ENCODE assay signal across 8 cellular contexts in genomic region chr5:97142521-97143254, GRCh38. TPM values are rescaled to one million over a fixed set of nuclear protein-coding genes. Genes with fewer than 3 reads are reported as not detected.
A peak's percentile ranks its signal among the peaks of the same experiment; 100 is the strongest.
DNase-seq lines count a peak whose midpoint lies in the region; ATAC-seq and TF ChIP-seq lines count a peak whose summit lies in the region.

Gene LIX1 (minus strand): TSS chr5:97142611. CDS start chr5:97142576, 35 bp downstream.

- peak within 1 kb of the TSS; percentile 31 for H2AFZ ChIP-seq in hepatocyte

- no peak for TF ChIP-seq EP300 in sigmoid colon (IDR thresholded peaks at IDR 0.05)

- H4K20me1 ChIP-seq in hepatocyte (ENCODE audit: insufficient read depth, poor library complexity, severe bottlenecking): no peaks in the 10 kb centered on the region

- H3K27ac ChIP-seq in adrenal gland: no peak within 1 kb of the TSS
- peak within 1 kb of the TSS; percentile 50 for H3K27ac ChIP-seq in hepatocyte
- H3K27ac ChIP-seq in sigmoid colon: no peak within 1 kb of the TSS

- 47 to 53% (median 48%) methylated on average over 6 of the region's 6 CpGs for WGBS in adrenal gland, 4 donors
- WGBS in hepatocyte (ENCODE audit: low lambda C conversion rate, missing lambda C conversion rate): 37% methylated on average over 6 of the region's 6 CpGs
- WGBS in sigmoid colon, 2 donors: 32 to 50% methylated on average over 6 of the region's 6 CpGs

- no peaks in the 10 kb centered on the region for H3K9me2 ChIP-seq in hepatocyte (replicated peaks; ENCODE audit: insufficient read depth)

- intact Hi-C loops in adrenal gland (cut with DNase I): no loop called here
- intact Hi-C loops in sigmoid colon (cut with DNase I): no loop called here

- peak within 1 kb of the TSS; percentile 63 for H3K4me2 ChIP-seq in hepatocyte

- H3K27me3 ChIP-seq in adrenal gland (no peaks in the 10 kb centered on the region), hepatocyte (no peaks in the 10 kb centered on the region), sigmoid colon (no peaks in the 10 kb centered on the region)

- H3K36me3 ChIP-seq in adrenal gland (replicated peaks in 1 of 2) (no peaks in the 10 kb centered on the region), hepatocyte (replicated peaks; ENCODE audit: insufficient read depth, low read depth) (no peaks in the 10 kb centered on the region), sigmoid colon (no peaks in the 10 kb centered on the region)

- H3K9me3 ChIP-seq in adrenal gland (replicated peaks in 1 of 3) (no peaks in the 10 kb centered on the region), hepatocyte (ENCODE audit: low read depth) (no peaks in the 10 kb centered on the region), sigmoid colon (no peaks in the 10 kb centered on the region)

- no peaks in the 10 kb centered on the region for H3K4me1 ChIP-seq in adrenal gland (replicated peaks in 1 of 2)
- no peaks in the 10 kb centered on the region for H3K4me1 ChIP-seq in hepatocyte (ENCODE audit: insufficient read depth)
- H3K4me1 ChIP-seq in sigmoid colon: peaks cover 0 to 5% (median 0%) of the 10 kb centered on the region in 4 donors

- H3K4me3 ChIP-seq in adrenal gland (no peak within 1 kb of the TSS), hepatocyte (peak within 1 kb of the TSS; percentile 4), sigmoid colon (no peak within 1 kb of the TSS)

- peak in 5 of 6 experiments; percentile 21 to 52 (median 35) for TF ChIP-seq CTCF in adrenal gland (IDR thresholded peaks at IDR 0.05)
- peak; percentile 78 for TF ChIP-seq CTCF in hepatocyte (IDR thresholded peaks at IDR 0.05; ENCODE audit: poor library complexity)
- TF ChIP-seq CTCF in sigmoid colon (IDR thresholded peaks at IDR 0.05): peak; percentile 12 to 64 (median 54)

- no peak for TF ChIP-seq POLR2A in adrenal gland (IDR thresholded peaks at IDR 0.05)
- TF ChIP-seq POLR2A in sigmoid colon (IDR thresholded peaks at IDR 0.05): no peak

- ATAC-seq in GM19035 (IDR thresholded peaks at IDR 0.05; ENCODE audit: unreplicated experiment) (peak; percentile 89), HG03175 (IDR thresholded peaks at IDR 0.05; ENCODE audit: unreplicated experiment) (peak; percentile 88)

- DNase-seq in DMS 273 treated with DMSO at 0.1 percent for 48 hours (lab: John Stamatoyannopoulos, UW): peak; percentile 44
- DNase-seq in NCI-H524 (lab: John Stamatoyannopoulos, UW): peak; percentile 80 to 88
- peak in 5 of 7 donors; percentile 18 to 63 (median 31) for DNase-seq in adrenal gland
- peak; percentile 81 for DNase-seq in hepatocyte (ENCODE audit: low spot score)
- DNase-seq in sigmoid colon: no peak
- no peak for DNase-seq in ureter (ENCODE audit: low spot score)

- H3K79me2 ChIP-seq in hepatocyte: peaks cover 14% of the 10 kb centered on the region

RNA-seq across cellular contexts. Expression of gene LIX1, which starts in this region (rescaled TPM):
- not detected for total RNA-seq in adrenal gland
- under 1 TPM in 2 of 3 donors, not detected in 1; 0.03 to 0.18 TPM for polyA plus RNA-seq in adrenal gland
- total RNA-seq in hepatocyte: 4.7 and 6.2 TPM in 2 replicates
- polyA plus RNA-seq in hepatocyte: 2.4 and 4.3 TPM in 2 replicates
- total RNA-seq in sigmoid colon: 1 to 10 TPM in 3 of 4 donors, under 1 TPM in 1; 0.99 to 3.6 (median 2.1) TPM
- under 1 TPM in 1 of 3 donors, not detected in 2; 0.54 TPM for polyA plus RNA-seq in sigmoid colon
- total RNA-seq in ureter: not detected

Comparison
In these comparisons a context has a peak if more than half of its experiments do, and no peak if none do; other contexts are left out.
1. Peak in DNase-seq in adrenal gland; RNA of the gene not detected or under 1 TPM.
2. DNase-seq: peak in DMS 273 treated with DMSO at 0.1 percent for 48 hours (single experiment), NCI-H524 (2 of 2) and hepatocyte (single experiment); none in sigmoid colon (single experiment) and ureter (single experiment).
3. Peak in every context shown above with its lines, with median percentiles within 50 percentile points of each other: CTCF ChIP-seq.